Comparison of ENCODE assay signal across 1 cellular context in the genomic region with DNA sequence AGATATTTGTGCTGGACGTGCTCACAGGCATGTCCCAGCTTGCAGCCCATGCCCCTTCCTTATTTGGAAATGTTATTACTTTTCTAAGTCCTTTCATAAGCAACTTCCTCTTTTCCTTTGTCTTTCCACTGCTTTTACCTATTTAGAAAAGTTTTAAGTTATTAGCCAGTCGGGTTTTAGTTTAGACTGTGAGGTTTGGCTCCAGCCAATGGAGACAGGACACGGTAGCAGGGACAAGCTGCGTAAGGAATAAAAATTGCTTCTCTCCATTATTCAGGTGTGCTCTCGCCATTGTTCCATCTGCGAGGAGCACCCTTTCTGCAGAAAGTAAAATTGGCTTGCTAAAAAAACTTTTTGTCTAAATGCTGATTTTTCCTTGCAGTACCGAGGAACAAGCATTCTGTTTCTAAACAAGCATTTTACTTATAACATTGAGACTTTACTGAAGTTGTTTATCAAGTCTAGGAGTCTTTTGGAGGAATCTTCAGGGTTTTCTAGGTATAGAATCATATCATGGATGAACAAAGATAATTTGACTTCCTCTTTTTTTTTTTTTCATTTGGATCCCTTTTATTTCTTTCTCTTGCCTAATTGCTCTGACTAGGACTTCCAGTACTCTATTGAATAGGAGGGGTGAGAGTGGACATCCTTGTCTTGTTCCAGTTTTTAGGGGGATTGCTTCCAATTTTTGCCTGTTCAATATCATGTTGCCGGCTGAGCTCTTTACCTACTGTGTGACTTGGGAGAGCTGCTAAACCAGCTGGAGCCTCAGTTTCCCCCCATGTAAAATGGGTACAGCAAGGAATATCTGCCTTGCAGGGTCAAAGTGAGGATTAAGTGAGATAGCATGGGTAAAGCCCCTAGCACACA.
A peak's percentile ranks its signal among the peaks of the same experiment; 100 is the strongest.
TF ChIP-seq lines count a peak whose summit lies in the region.

No MANE protein-coding gene starts in this region.

TF ChIP-seq in GM12878, 131 proteins besides CTCF, POLR2A, EP300 and RAD21 (continued from another document):
- TF ChIP-seq RELB (IDR thresholded peaks at IDR 0.05; ENCODE audit: low read depth) (0 out of 2 replicates have a peak, but pooled peaks have one; percentile 23), CBX3 (IDR thresholded peaks at IDR 0.05; ENCODE audit: borderline replicate concordance, low read depth) (no peak), TBL1XR1 (IDR thresholded peaks at IDR 0.05; ENCODE audit: low read depth, low read length) (no peak), ZNF622 (IDR thresholded peaks at IDR 0.05) (no peak), CBX5 (IDR thresholded peaks at IDR 0.05; ENCODE audit: low read depth) (0 out of 2 replicates have a peak, but pooled peaks have one; percentile 44), SRF (IDR thresholded peaks at IDR 0.05; ENCODE audit: low read depth in 2 of 2, low read length in 2 of 2) (0 out of 4 replicates have a peak, but pooled peaks of 1 of the 2 experiments have one; percentile 27), SKIL (IDR thresholded peaks at IDR 0.05; ENCODE audit: low read depth, poor library complexity, severe bottlenecking) (peak; percentile 22), SPI1 (IDR thresholded peaks at IDR 0.05; ENCODE audit: borderline replicate concordance, insufficient read depth, low read depth, low read length) (peak; percentile 28; the same call in 1 of the 2 replicates), CHD1 (IDR thresholded peaks at IDR 0.05; ENCODE audit: low read depth, low read length) (no peak), IKZF2 (IDR thresholded peaks at IDR 0.05) (peak; percentile 15 to 40; a peak in 1 of 4 replicates), ZNF217 (IDR thresholded peaks at IDR 0.05) (0 out of 2 replicates have a peak, but pooled peaks have one; percentile 48), NKRF (conservative IDR thresholded peaks at IDR 0.05) (no peak), TARDBP (IDR thresholded peaks at IDR 0.05; ENCODE audit: borderline replicate concordance) (no peak)
